15 cellular contexts compared by ENCODE assay signal in genomic region chr18:42229211-42230210, GRCh38.
DNase-seq lines count a peak whose midpoint lies in the region; ATAC-seq and TF ChIP-seq lines count a peak whose summit lies in the region.
"Had no signal": no experiment of that assay in that cellular context is flagged by ENCODE, and none has a peak within 500 bp of the region (broad histone marks: within the 10 kb centered on the region; RNA-seq: fewer than 3 reads in every experiment).

No MANE protein-coding gene starts in this region.

- H3K4me3 ChIP-seq in heart left ventricle (no peak overlapping the region), mucosa of descending colon (no peak overlapping the region), H7 (ENCODE audit: insufficient read depth, low read depth, low read length) (no peak overlapping the region)
- H3K4me3 ChIP-seq: SK-N-MC had no signal

- peak; percentile 5 for DNase-seq in NCI-H446 treated with DMSO at 0.1 percent for 48 hours (lab: John Stamatoyannopoulos, UW)
- no peak for DNase-seq in heart left ventricle
- no peak for DNase-seq in mucosa of descending colon
- DNase-seq in T1000 (lab: John Stamatoyannopoulos, UW) = no peak
- no peak for DNase-seq in H7
- DNase-seq: activated CD4-positive, alpha-beta T cell treated with anti-CD3 and anti-CD28 coated beads, Interleukin-2, amount 10 ng/mL, durations not matched to agents 7 days and 5 days; activated naive CD8-positive, alpha-beta T cell treated with anti-CD3 and anti-CD28 coated beads for 36 hours; BE2C; GF-D8; NCI-H526; stimulated activated naive CD8-positive, alpha-beta T cell treated with anti-CD3 and anti-CD28 coated beads, Interleukin-15, Interleukin-2, amounts not matched to agents 100 U/mL and 50 U/mL, for 24 hours had no signal

- TF ChIP-seq POLR2A in heart left ventricle (IDR thresholded peaks at IDR 0.05) = no peak

- H3K36me3 ChIP-seq in heart left ventricle (no peaks in the 10 kb centered on the region), mucosa of descending colon (ENCODE audit: low read depth) (no peaks in the 10 kb centered on the region), H7 (replicated peaks; ENCODE audit: control insufficient read depth, insufficient read depth, low read length) (no peaks in the 10 kb centered on the region)
- H3K36me3 ChIP-seq: BE2C had no signal

- ATAC-seq in GM18520 (IDR thresholded peaks at IDR 0.05; ENCODE audit: unreplicated experiment) = peak; percentile 98
- peak; percentile 98 for ATAC-seq in GM21447 (IDR thresholded peaks at IDR 0.05; ENCODE audit: unreplicated experiment)
- peak; percentile 96 for ATAC-seq in HG03039 (IDR thresholded peaks at IDR 0.05; ENCODE audit: unreplicated experiment)
- no peak for ATAC-seq in heart left ventricle
- ATAC-seq in mucosa of descending colon = no peak
- ATAC-seq: stimulated activated naive CD8-positive, alpha-beta T cell treated with anti-CD3 and anti-CD28 coated beads, Interleukin-15, Interleukin-2, amounts not matched to agents 100 U/mL and 50 U/mL, for 24 hours had no signal

- intact Hi-C loops in heart left ventricle (cut with DNase I) (no loop called here), mucosa of descending colon (cut with DNase I, micrococcal nuclease) (no loop called here)

- no peaks in the 10 kb centered on the region for H3K4me1 ChIP-seq in heart left ventricle
- no peaks in the 10 kb centered on the region for H3K4me1 ChIP-seq in mucosa of descending colon (ENCODE audit: low read depth)
- H3K4me1 ChIP-seq: BE2C had no signal

- H3K27me3 ChIP-seq in heart left ventricle (no peaks in the 10 kb centered on the region), H7 (ENCODE audit: control insufficient read depth, insufficient read depth, low read length) (no peaks in the 10 kb centered on the region)
- H3K27me3 ChIP-seq: BE2C had no signal

- TF ChIP-seq CTCF in heart left ventricle (IDR thresholded peaks at IDR 0.05) = no peak
- TF ChIP-seq CTCF in mucosa of descending colon (IDR thresholded peaks at IDR 0.05) = no peak

- WGBS in heart left ventricle, 4 donors = 87 to 92% (median 92%) methylated on average over 2 of the region's 2 CpGs

- no peak overlapping the region for H3K27ac ChIP-seq in heart left ventricle
- H3K27ac ChIP-seq: SK-N-MC had no signal

- no peaks in the 10 kb centered on the region for H3K9me3 ChIP-seq in heart left ventricle
- H3K9me3 ChIP-seq in mucosa of descending colon = no peaks in the 10 kb centered on the region
- H3K9me3 ChIP-seq: BE2C had no signal

Comparison
In these comparisons a context has a peak if more than half of its experiments do, and no peak if none do; other contexts are left out.
1. ATAC-seq: peak in GM18520 (single experiment), GM21447 (single experiment) and HG03039 (single experiment); none in heart left ventricle (0 of 4) and mucosa of descending colon (single experiment).